9 cellular contexts compared by ENCODE assay signal in genomic region chr12:116598341-116599284, GRCh38. TPM values are rescaled to one million over a fixed set of nuclear protein-coding genes. Genes with fewer than 3 reads are reported as not detected.
A peak's percentile ranks its signal among the peaks of the same experiment; 100 is the strongest.
DNase-seq lines count a peak whose midpoint lies in the region; ATAC-seq, FAIRE-seq and TF ChIP-seq lines count a peak whose summit lies in the region.
"Had no signal": no experiment of that assay in that cellular context is flagged by ENCODE, and none has a peak within 500 bp of the region (broad histone marks: within the 10 kb centered on the region; RNA-seq: fewer than 3 reads in every experiment).

No MANE protein-coding gene starts in this region.

- peaks cover 29% of the 10 kb centered on the region for H3K4me1 ChIP-seq in DND-41 (ENCODE audit: insufficient read depth, low read length)
- peaks cover 11% of the 10 kb centered on the region for H3K4me1 ChIP-seq in right cardiac atrium (ENCODE audit: control insufficient read depth, insufficient read depth, low read length)
- peaks cover 0 to 32% (median 18%) of the 10 kb centered on the region in 4 donors for H3K4me1 ChIP-seq in sigmoid colon

- no peak for FAIRE-seq in GM19239 (lab: Jason Lieb, UNC)
- FAIRE-seq: endometrium had no signal

- H3K4me3 ChIP-seq in DND-41 (ENCODE audit: low read depth in 1 of 2, low read length in 2 of 2) (no peak overlapping the region), right cardiac atrium (ENCODE audit: low read length) (no peak overlapping the region), sigmoid colon (peak overlapping the region in 3 of 4 donors; percentile 26 to 40 (median 35))

- no peak overlapping the region for H2AFZ ChIP-seq in DND-41 (ENCODE audit: low read depth, low read length)

- H3K9ac ChIP-seq in DND-41 (ENCODE audit: low read depth, low read length): no peak overlapping the region

- H3K36me3 ChIP-seq in DND-41 (ENCODE audit: insufficient read depth, low read length) (no peaks in the 10 kb centered on the region), sigmoid colon (no peaks in the 10 kb centered on the region)

- TF ChIP-seq EP300 in sigmoid colon (IDR thresholded peaks at IDR 0.05): no peak

- no peaks in the 10 kb centered on the region for H4K20me1 ChIP-seq in DND-41 (ENCODE audit: insufficient read depth, low read length)

- no peak for TF ChIP-seq POLR2A in sigmoid colon (IDR thresholded peaks at IDR 0.05)

- DNase-seq in DND-41 (no peak), right cardiac atrium (peak in 1 of 3 donors; percentile 58), sigmoid colon (no peak), kidney tubule cell (ENCODE audit: low spot score) (no peak), GM19239 (ENCODE audit: insufficient read length, low spot score) (no peak)
- DNase-seq in stimulated activated CD8-positive, alpha-beta memory T cell treated with anti-CD3 and anti-CD28 coated beads, Interleukin-4, amount 100 ng/mL, for 48 hours: no peak

- 56% methylated on average over 22 of the region's 22 CpGs for WGBS in right cardiac atrium
- WGBS in sigmoid colon, 2 donors: 67 to 81% methylated on average over 22 of the region's 22 CpGs

- H3K27ac ChIP-seq in DND-41 (ENCODE audit: low read length): 0 out of 2 replicates have a peak overlapping the region, but pooled peaks have one; percentile 0
- H3K27ac ChIP-seq in VCaP: peak overlapping the region; percentile 80
- peak overlapping the region; percentile 42 for H3K27ac ChIP-seq in right cardiac atrium (ENCODE audit: low read length)
- H3K27ac ChIP-seq in sigmoid colon: peak overlapping the region; percentile 75 to 86 (median 81)

- H3K9me3 ChIP-seq in DND-41 (ENCODE audit: insufficient read depth, low read length, severe bottlenecking): no peaks in the 10 kb centered on the region
- no peaks in the 10 kb centered on the region for H3K9me3 ChIP-seq in right cardiac atrium (ENCODE audit: control insufficient read depth, low read length)
- no peaks in the 10 kb centered on the region for H3K9me3 ChIP-seq in sigmoid colon

- TF ChIP-seq CTCF in DND-41 (IDR thresholded peaks at IDR 0.05; ENCODE audit: borderline replicate concordance, extremely low read depth, low read length, poor library complexity, severe bottlenecking): no peak
- no peak for TF ChIP-seq CTCF in VCaP (conservative IDR thresholded peaks at IDR 0.05)
- TF ChIP-seq CTCF in sigmoid colon (IDR thresholded peaks at IDR 0.05): no peak

- H3K27me3 ChIP-seq in DND-41 (ENCODE audit: insufficient read depth, low read length, poor library complexity): no peaks in the 10 kb centered on the region
- no peaks in the 10 kb centered on the region for H3K27me3 ChIP-seq in right cardiac atrium (ENCODE audit: control insufficient read depth, insufficient read depth)
- H3K27me3 ChIP-seq in sigmoid colon: no peaks in the 10 kb centered on the region

- no peaks in the 10 kb centered on the region for H3K79me2 ChIP-seq in DND-41 (ENCODE audit: insufficient read depth, low read length)

- intact Hi-C loops in right cardiac atrium (cut with DNase I): loop anchor here in 2 of 4 donors (10.0 kb wide), 2 partner anchors 314 to 594 kb away; no protein-coding TSS in a partner anchor
- intact Hi-C loops in sigmoid colon (cut with DNase I): loop anchor here (2.0 to 5.0 kb wide), 5 partner anchors 66 to 536 kb away; partner anchors contain the start of gene MED13L

- no peak overlapping the region for H3K4me2 ChIP-seq in DND-41 (ENCODE audit: insufficient read depth, low read length)

- ATAC-seq in DND-41 (ENCODE audit: insufficient read depth, low read depth): no peak
- peak in 1 of 2 donors; percentile 31 for ATAC-seq in right cardiac atrium
- ATAC-seq in GM21423 (IDR thresholded peaks at IDR 0.05; ENCODE audit: unreplicated experiment): no peak

RNA-seq across cellular contexts. Expression of gene MAP1LC3B2, which starts 39.4 kb away (rescaled TPM):
- total RNA-seq in right cardiac atrium (1 to 10 TPM; 1.9 to 2.7 (median 2.2) TPM), sigmoid colon (1 to 10 TPM in 1 of 4 donors, not detected in 3; 1.1 TPM)
- polyA plus RNA-seq in right cardiac atrium (2.9 TPM), sigmoid colon (1 to 10 TPM in 2 of 3 donors, under 1 TPM in 1; 0.90 to 6.2 (median 4.8) TPM)

Comparison
In these comparisons a context has a peak if more than half of its experiments do, and no peak if none do; other contexts are left out.
1. H3K27ac ChIP-seq: peak in every context shown above with its lines; median percentile 81 in sigmoid colon; 80 in VCaP; 42 in right cardiac atrium; 0 in DND-41.
2. H3K4me3 ChIP-seq: peak in sigmoid colon (3 of 4); none in DND-41 (0 of 2) and right cardiac atrium (single experiment).